Comparison of ENCODE assay signal across 9 cellular contexts in the genomic region with DNA sequence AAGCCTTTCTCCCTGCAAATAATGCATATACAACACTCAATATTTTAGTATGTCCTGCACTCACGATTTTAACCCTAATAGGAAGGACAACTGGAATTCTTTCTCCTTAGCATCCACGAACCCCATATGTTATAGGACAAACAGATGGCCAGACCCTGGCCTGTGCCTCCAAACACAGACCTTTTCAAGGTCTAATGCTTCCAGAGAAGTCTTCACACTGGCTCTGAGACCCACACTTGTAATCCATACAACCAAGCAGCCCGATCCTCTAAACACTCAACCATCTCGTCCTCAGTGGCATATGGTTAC. TPM values are rescaled to one million over a fixed set of nuclear protein-coding genes. Genes with fewer than 3 reads are reported as not detected.
DNase-seq lines count a peak whose midpoint lies in the region; ATAC-seq and TF ChIP-seq lines count a peak whose summit lies in the region.
"Had no signal": no experiment of that assay in that cellular context is flagged by ENCODE, and none has a peak within 500 bp of the region (broad histone marks: within the 10 kb centered on the region; RNA-seq: fewer than 3 reads in every experiment).

No MANE protein-coding gene starts in this region.

- H2AFZ ChIP-seq in PC-9 = peak overlapping the region; percentile 32

- no peaks in the 10 kb centered on the region; the same call in 1 of the 2 replicates for H4K20me1 ChIP-seq in PC-9 (ENCODE audit: insufficient read depth)

- POLR2A ChIA-PET in PC-9 (lab: Charles Lee; ENCODE audit: unreplicated experiment) = interaction anchor here (1.5 kb wide), 1 partner anchor 25 kb away, joined by 19 read pairs; no protein-coding TSS in a partner anchor
- POLR2A ChIA-PET in GM10248 (lab: Yijun Ruan, JAX) = interaction anchor here (1.0 to 1.8 kb wide), 5 partner anchors 16 to 35 kb away, joined by 3 to 63 read pairs (median 7); no protein-coding TSS in a partner anchor

- H3K27me3 ChIP-seq in PC-9 (ENCODE audit: insufficient read depth, low read depth) (no peaks in the 10 kb centered on the region), foreskin keratinocyte (no peaks in the 10 kb centered on the region)

- peak overlapping the region; percentile 71 for H3K4me2 ChIP-seq in PC-9

- H3K9me2 ChIP-seq in PC-9 (ENCODE audit: insufficient read depth) = no peaks in the 10 kb centered on the region

- H3K79me2 ChIP-seq in PC-9 (ENCODE audit: low read depth) = peaks cover 25% of the 10 kb centered on the region

- H3K27ac ChIP-seq in PC-9 (peak overlapping the region; percentile 48), foreskin keratinocyte (peak overlapping the region; percentile 78)

- TF ChIP-seq CTCF in PC-9 (conservative IDR thresholded peaks at IDR 0.05) (no peak), foreskin keratinocyte (conservative IDR thresholded peaks at IDR 0.05) (no peak), GM10248 (IDR thresholded peaks at IDR 0.05; ENCODE audit: control extremely low read depth, extremely low read depth, low read depth, missing control alignments) (no peak)

- CTCF ChIA-PET in PC-9 (lab: Charles Lee) = interaction anchor here (0.6 to 3.1 kb wide), 2 partner anchors 13 to 25 kb away, joined by 3 to 19 read pairs; no protein-coding TSS in a partner anchor
- CTCF ChIA-PET in GM10248 (lab: Yijun Ruan, JAX) = interaction anchor here (0.9 to 1.7 kb wide), 5 partner anchors 25 to 109 kb away, joined by 3 to 6 read pairs (median 3); no protein-coding TSS in a partner anchor

- peaks cover 31% of the 10 kb centered on the region for H3K4me1 ChIP-seq in PC-9 (replicated peaks; ENCODE audit: insufficient read depth)
- H3K4me1 ChIP-seq in foreskin keratinocyte = peaks cover 3% of the 10 kb centered on the region

- peaks cover 9% of the 10 kb centered on the region; the same call in 1 of the 2 replicates for H3K36me3 ChIP-seq in PC-9 (ENCODE audit: low read depth)

- intact Hi-C loops in PC-9 (cut with micrococcal nuclease; ENCODE audit: unreplicated experiment) = no loop called here

- DNase-seq in PC-9 = no peak
- DNase-seq in foreskin keratinocyte = no peak
- no peak for DNase-seq in skeletal muscle cell (ENCODE audit: low read depth)
- DNase-seq in cortex of kidney (lab: John Stamatoyannopoulos, UW) = no peak
- DNase-seq in GM10248 (ENCODE audit: extremely low spot score) = no peak
- DNase-seq: NCI-H2107 had no signal

- no peak for TF ChIP-seq POLR2A in GM18505 (IDR thresholded peaks at IDR 0.05; ENCODE audit: borderline replicate concordance, extremely low read depth, insufficient read depth, insufficient read length)

- ATAC-seq in foreskin keratinocyte (no peak), GM18505 (IDR thresholded peaks at IDR 0.05; ENCODE audit: unreplicated experiment) (no peak), GM18861 (IDR thresholded peaks at IDR 0.05; ENCODE audit: unreplicated experiment) (no peak)

- peaks cover 24% of the 10 kb centered on the region for H3F3A ChIP-seq in PC-9 (ENCODE audit: insufficient read depth, low read depth)

- BruUV-seq in PC-9 (replicated peaks; lab: Mats Ljungman, UMichigan) = no TSS peak

- no peaks in the 10 kb centered on the region for H3K9me3 ChIP-seq in PC-9 (ENCODE audit: insufficient read depth, low read depth)

- H3K4me3 ChIP-seq in GM08714 (ENCODE audit: low read length) (peak overlapping the region; percentile 94), PC-9 (peak overlapping the region; percentile 59), skeletal muscle cell (ENCODE audit: low read depth, low read length) (peak overlapping the region; percentile 90)

RNA-seq across cellular contexts. Expression of a gene that starts 0.6 kb away (rescaled TPM):
- total RNA-seq in PC-9 (2021) (24.9 and 26.2 TPM in 2 replicates), foreskin keratinocyte (10.8 and 12.2 TPM in 2 replicates)
- 6.3 and 6.5 TPM in 2 replicates for polyA plus RNA-seq in foreskin keratinocyte
